In genomic region chr3:18047052-18047451, GRCh38 we compare ENCODE assay signal across 34 cellular contexts.
DNase-seq lines count a peak whose midpoint lies in the region; ATAC-seq and TF ChIP-seq lines count a peak whose summit lies in the region.
"Had no signal": no experiment of that assay in that cellular context is flagged by ENCODE, and none has a peak within 500 bp of the region (broad histone marks: within the 10 kb centered on the region; RNA-seq: fewer than 3 reads in every experiment).

No MANE protein-coding gene starts in this region.

- no peaks in the 10 kb centered on the region for H3K4me1 ChIP-seq in SK-N-SH (ENCODE audit: control insufficient read depth in 1 of 2, insufficient read depth in 2 of 2, low read depth in 1 of 2, low read length in 1 of 2)
- no peaks in the 10 kb centered on the region for H3K4me1 ChIP-seq in GM23248 (ENCODE audit: insufficient read depth)
- peaks cover 15% of the 10 kb centered on the region for H3K4me1 ChIP-seq in OCI-LY7 (ENCODE audit: insufficient read depth, low read length, poor library complexity, severe bottlenecking)
- H3K4me1 ChIP-seq in BE2C: no peaks in the 10 kb centered on the region
- H3K4me1 ChIP-seq in mammary epithelial cell (ENCODE audit: insufficient read depth, low read length): no peaks in the 10 kb centered on the region
- H3K4me1 ChIP-seq: colonic mucosa, heart right ventricle, SJSA1, uterus had no signal

- H3K4me3 ChIP-seq in SK-N-SH (ENCODE audit: low read depth in 2 of 2, low read length in 1 of 2) (no peak overlapping the region), GM23248 (no peak overlapping the region), OCI-LY7 (ENCODE audit: low read depth, low read length, poor library complexity, severe bottlenecking) (no peak overlapping the region), fibroblast of the aortic adventitia (ENCODE audit: low read depth, low read length) (no peak overlapping the region), BE2C (ENCODE audit: low read depth, low read length) (no peak overlapping the region), mammary epithelial cell (replicated peaks in 1 of 3; ENCODE audit: insufficient read depth in 1 of 3, low read depth in 2 of 3, low read length in 3 of 3) (no peak overlapping the region)
- H3K4me3 ChIP-seq: cardiac muscle cell, colonic mucosa, heart right ventricle, SJSA1, uterus had no signal

- H2AFZ ChIP-seq in SK-N-SH (ENCODE audit: low read depth): no peak overlapping the region
- H2AFZ ChIP-seq in GM23248: no peak overlapping the region
- peak overlapping the region; percentile 32; the same call in 1 of the 2 replicates for H2AFZ ChIP-seq in OCI-LY7 (ENCODE audit: low read length)
- H2AFZ ChIP-seq in mammary epithelial cell (ENCODE audit: low read depth, low read length): no peak overlapping the region

- 97% methylated on average over 2 of the region's 2 CpGs for WGBS in SK-N-SH (ENCODE audit: low lambda C conversion rate)
- 45 to 48% methylated on average over 2 of the region's 2 CpGs for WGBS in GM23248 (ENCODE audit: low coverage in 1 of 2, low lambda C conversion rate in 2 of 2, missing lambda C conversion rate in 2 of 2), 2 experiments
- 100% methylated on average over 2 of the region's 2 CpGs for WGBS in mammary epithelial cell (ENCODE audit: low coverage, missing lambda C conversion rate)

- POLR2A ChIA-PET in SK-N-SH (lab: Yijun Ruan, JAX): no interaction called here
- POLR2A ChIA-PET in OCI-LY7 (lab: Charles Lee): interaction anchor here (2.5 kb wide), 1 partner anchor 20 kb away, joined by 10 read pairs; no protein-coding TSS in a partner anchor

- ATAC-seq in SK-N-SH treated with all-trans-retinoic acid at 6 μM for 48 hours: no peak
- ATAC-seq: activated naive CD4-positive, alpha-beta T cell treated with anti-CD3 and anti-CD28 coated beads, Interleukin-2, amount 50 U/mL, for 72 hours; effector memory CD8-positive, alpha-beta T cell; heart right ventricle; Panc1; sciatic nerve; stimulated activated naive CD8-positive, alpha-beta T cell treated with anti-CD3 and anti-CD28 coated beads, Interleukin-15, amount 100 ng/mL, for 72 hours; T-cell; WTC11 had no signal

- no peak for TF ChIP-seq RAD21 in SK-N-SH (IDR thresholded peaks at IDR 0.05; ENCODE audit: low read length)

- H3F3A ChIP-seq in SK-N-SH (replicated peaks; ENCODE audit: insufficient read depth) (no peaks in the 10 kb centered on the region), GM23248 (ENCODE audit: insufficient read depth) (no peaks in the 10 kb centered on the region)

- H3K79me2 ChIP-seq in SK-N-SH (ENCODE audit: insufficient read depth) (no peaks in the 10 kb centered on the region), GM23248 (ENCODE audit: insufficient read depth) (no peaks in the 10 kb centered on the region), OCI-LY7 (ENCODE audit: insufficient read depth, low read depth, low read length) (no peaks in the 10 kb centered on the region), mammary epithelial cell (ENCODE audit: insufficient read depth, low read length) (no peaks in the 10 kb centered on the region)

- TF ChIP-seq CTCF in SK-N-SH (IDR thresholded peaks at IDR 0.05) (no peak), OCI-LY7 (conservative IDR thresholded peaks at IDR 0.05; ENCODE audit: low read length) (no peak), fibroblast of the aortic adventitia (IDR thresholded peaks at IDR 0.05; ENCODE audit: insufficient read depth, low read length) (no peak), BE2C (IDR thresholded peaks at IDR 0.05; ENCODE audit: low read depth, low read length) (no peak), mammary epithelial cell (conservative IDR thresholded peaks at IDR 0.05 in 1 of 2, IDR thresholded peaks at IDR 0.05 in 1 of 2; ENCODE audit: extremely low read depth in 1 of 2, insufficient read depth in 1 of 2, low read depth in 1 of 2, low read length in 2 of 2) (no peak)

- H3K4me2 ChIP-seq in SK-N-SH: no peak overlapping the region
- no peak overlapping the region for H3K4me2 ChIP-seq in GM23248 (ENCODE audit: unreplicated experiment)
- peak overlapping the region; percentile 8; the same call in 1 of the 2 replicates for H3K4me2 ChIP-seq in OCI-LY7 (ENCODE audit: low read length)
- no peak overlapping the region for H3K4me2 ChIP-seq in mammary epithelial cell (ENCODE audit: insufficient read depth, low read depth, low read length)

- H3K9ac ChIP-seq in SK-N-SH (no peak overlapping the region), GM23248 (no peak overlapping the region), mammary epithelial cell (ENCODE audit: insufficient read depth, low read length) (no peak overlapping the region)

- H3K36me3 ChIP-seq in SK-N-SH (replicated peaks in 1 of 2; ENCODE audit: control insufficient read depth in 1 of 2, insufficient read depth in 2 of 2, low read length in 1 of 2) (no peaks in the 10 kb centered on the region), GM23248 (ENCODE audit: low read depth) (no peaks in the 10 kb centered on the region), OCI-LY7 (ENCODE audit: insufficient read depth, low read length) (no peaks in the 10 kb centered on the region), BE2C (no peaks in the 10 kb centered on the region), mammary epithelial cell (ENCODE audit: insufficient read depth, low read length) (no peaks in the 10 kb centered on the region)
- H3K36me3 ChIP-seq: cardiac muscle cell, colonic mucosa, heart right ventricle, SJSA1, uterus had no signal

- dilution Hi-C loops in mammary epithelial cell (cut with HindIII; ENCODE audit: low sequenced_read_pairs): no loop called here

- intact Hi-C loops in OCI-LY7 (cut with micrococcal nuclease; ENCODE audit: unreplicated experiment) (no loop called here), mammary epithelial cell (cut with micrococcal nuclease) (no loop called here)

- BruUV-seq in OCI-LY7 (replicated peaks; lab: Mats Ljungman, UMichigan): no TSS peak
- no TSS peak for BruUV-seq in mammary epithelial cell (replicated peaks; lab: Mats Ljungman, UMichigan)

- DNase-seq in SK-N-SH (no peak), GM23248 (peak; percentile 79), OCI-LY7 (ENCODE audit: low spot score) (no peak), fibroblast of the aortic adventitia (ENCODE audit: low read depth) (peak; percentile 47), BE2C (no peak), mammary epithelial cell (no peak), NCI-H1694 (lab: John Stamatoyannopoulos, UW) (no peak)
- DNase-seq: 8988T; activated CD4-positive, alpha-beta T cell treated with anti-CD3 and anti-CD28 coated beads, Interleukin-2, amount 10 ng/mL, durations not matched to agents 24 days and 14 days; activated effector memory CD4-positive, alpha-beta T cell treated with Interleukin-2 at 50 U/mL for 16 hours; activated T-cell treated with anti-CD3 and anti-CD28 coated beads, Interleukin-2, amount 50 U/mL, for 1 hour; aorta; C1 segment of cervical spinal cord; colonic mucosa; COR-L47; effector memory CD8-positive, alpha-beta T cell; foreskin melanocyte; heart right ventricle; KG1; naive B cell; NCI-H1417; NCI-H2081; NCI-H226; stimulated activated CD4-positive, alpha-beta T cell treated with anti-CD3 and anti-CD28 coated beads, Interleukin-2, amount 100 ng/mL, for 48 hours; stimulated activated naive CD8-positive, alpha-beta T cell treated with anti-CD3 and anti-CD28 coated beads, Interleukin-15, amount 100 ng/mL, for 72 hours; T-cell; uterus had no signal

- no peaks in the 10 kb centered on the region for H3K27me3 ChIP-seq in SK-N-SH (ENCODE audit: insufficient read depth)
- H3K27me3 ChIP-seq in GM23248 (replicated peaks; ENCODE audit: insufficient read depth): no peaks in the 10 kb centered on the region
- H3K27me3 ChIP-seq in BE2C: no peaks in the 10 kb centered on the region
- no peaks in the 10 kb centered on the region for H3K27me3 ChIP-seq in mammary epithelial cell (ENCODE audit: insufficient read depth, low read length)
- H3K27me3 ChIP-seq: cardiac muscle cell, colonic mucosa, heart right ventricle, SJSA1, uterus had no signal

- CTCF ChIA-PET in SK-N-SH (lab: Yijun Ruan, JAX) (interaction anchor here (1.1 to 1.2 kb wide), 2 partner anchors 18 to 20 kb away, joined by 3 to 4 read pairs; no protein-coding TSS in a partner anchor), OCI-LY7 (lab: Charles Lee; ENCODE audit: unreplicated experiment) (no interaction called here), mammary epithelial cell (lab: Charles Lee; ENCODE audit: low non-redundant PET) (no interaction called here)

- in situ Hi-C loops in GM23248 (cut with MboI) (no loop called here), mammary epithelial cell (cut with MboI; ENCODE audit: low sequenced_read_pairs in 2 of 2) (no loop called here)

- TF ChIP-seq EP300 in SK-N-SH (IDR thresholded peaks at IDR 0.05; ENCODE audit: borderline replicate concordance in 1 of 2, low read depth in 1 of 2, low read length in 1 of 2): no peak

- no peaks in the 10 kb centered on the region for H4K20me1 ChIP-seq in SK-N-SH (ENCODE audit: insufficient read depth)
- no peaks in the 10 kb centered on the region for H4K20me1 ChIP-seq in GM23248 (ENCODE audit: insufficient read depth)
- H4K20me1 ChIP-seq in OCI-LY7 (ENCODE audit: insufficient read depth, low read length): no peaks in the 10 kb centered on the region
- no peaks in the 10 kb centered on the region for H4K20me1 ChIP-seq in mammary epithelial cell (ENCODE audit: insufficient read depth, low read length)

- no peak overlapping the region for H3K27ac ChIP-seq in SK-N-SH (ENCODE audit: low read depth in 2 of 2, low read length in 1 of 2)
- no peak overlapping the region for H3K27ac ChIP-seq in GM23248
- no peak overlapping the region for H3K27ac ChIP-seq in OCI-LY7 (ENCODE audit: low read depth, low read length, poor library complexity, severe bottlenecking)
- no peak overlapping the region for H3K27ac ChIP-seq in mammary epithelial cell (ENCODE audit: insufficient read depth, low read depth, low read length)
- H3K27ac ChIP-seq: cardiac muscle cell, colonic mucosa, heart right ventricle, SJSA1, uterus had no signal

- H3K9me2 ChIP-seq in SK-N-SH (no peaks in the 10 kb centered on the region), GM23248 (ENCODE audit: insufficient read depth) (no peaks in the 10 kb centered on the region), OCI-LY7 (ENCODE audit: insufficient read depth, low read length) (no peaks in the 10 kb centered on the region)

- H3K9me3 ChIP-seq in SK-N-SH (no peaks in the 10 kb centered on the region), GM23248 (ENCODE audit: low read depth) (no peaks in the 10 kb centered on the region), OCI-LY7 (ENCODE audit: low read length) (no peaks in the 10 kb centered on the region), BE2C (no peaks in the 10 kb centered on the region), mammary epithelial cell (replicated peaks; ENCODE audit: insufficient read depth, low read length) (no peaks in the 10 kb centered on the region)
- H3K9me3 ChIP-seq: colonic mucosa, heart right ventricle, SJSA1, uterus had no signal

TF ChIP-seq in SK-N-SH, 30 proteins besides CTCF, POLR2A, EP300 and RAD21 (continues in another document):
- TF ChIP-seq FOXJ3 (CRISPR knock-in tag; IDR thresholded peaks at IDR 0.05) (no peak), MEF2A (IDR thresholded peaks at IDR 0.05; ENCODE audit: borderline replicate concordance, low read depth) (no peak), MXI1 (IDR thresholded peaks at IDR 0.05; ENCODE audit: low read depth, low read length) (no peak)

Comparison
In these comparisons a context has a peak if more than half of its experiments do, and no peak if none do; other contexts are left out.
1. DNase-seq: peak in GM23248 (single experiment) and fibroblast of the aortic adventitia (single experiment); none in SK-N-SH (single experiment), OCI-LY7 (single experiment), BE2C (single experiment), mammary epithelial cell (single experiment) and NCI-H1694 (single experiment).